In genomic region chr12:114420553-114420952, GRCh38 we compare ENCODE assay signal across 7 cellular contexts. TPM values are rescaled to one million over a fixed set of nuclear protein-coding genes. Genes with fewer than 3 reads are reported as not detected.
"Had no signal": no experiment of that assay in that cellular context is flagged by ENCODE, and none has a peak within 500 bp of the region (broad histone marks: within the 10 kb centered on the region; RNA-seq: fewer than 3 reads in every experiment).

No MANE protein-coding gene starts in this region.

- H3K27ac ChIP-seq: HL-60 had no signal

- H3K4me1 ChIP-seq: HAP-1 had no signal

- H3K9me3 ChIP-seq: HAP-1 had no signal

- DNase-seq: H7, HFFc6 had no signal

- H3K36me3 ChIP-seq: HAP-1 had no signal

- H2AFZ ChIP-seq: GM23338 had no signal

- ATAC-seq: GM23338, HCT116 had no signal

- H3K4me3 ChIP-seq: GM23338, HAP-1 had no signal

- H3K4me2 ChIP-seq: GM23338 had no signal

RNA-seq across cellular contexts. Expression of gene TBX5, which starts 14.6 kb away (rescaled TPM):
- total RNA-seq: H4, H7 had no signal
- polyA plus RNA-seq: GM23338 had no signal
